Comparison of ENCODE assay signal across 2 cellular contexts in the genomic region with DNA sequence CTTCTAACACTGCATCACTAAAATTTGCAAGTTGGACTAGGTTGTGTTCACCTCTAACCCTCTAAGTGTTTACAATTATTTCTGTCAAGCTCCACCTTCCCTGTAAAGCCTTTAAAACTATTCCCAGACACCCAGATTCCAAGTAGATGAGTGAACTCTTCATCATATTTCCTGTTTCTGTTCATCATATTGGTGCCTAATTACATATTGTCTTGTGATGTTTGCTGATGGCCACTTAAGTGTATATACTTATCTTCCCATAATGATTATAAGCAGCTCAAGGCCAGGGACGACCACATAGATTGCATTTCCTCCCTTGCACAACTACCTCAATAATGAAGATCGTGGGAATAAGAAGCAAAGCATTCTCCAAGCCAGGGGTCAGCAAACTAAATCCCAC.
TF ChIP-seq lines count a peak whose summit lies in the region.

No MANE protein-coding gene starts in this region.

TF ChIP-seq in IMR-90, 13 proteins besides CTCF, POLR2A, EP300 and RAD21:
- no peak for TF ChIP-seq MAFK (IDR thresholded peaks at IDR 0.05; ENCODE audit: low read depth, low read length)
- TF ChIP-seq RFX5 (IDR thresholded peaks at IDR 0.05; ENCODE audit: low read depth, low read length): no peak
- TF ChIP-seq, protein P1, sequence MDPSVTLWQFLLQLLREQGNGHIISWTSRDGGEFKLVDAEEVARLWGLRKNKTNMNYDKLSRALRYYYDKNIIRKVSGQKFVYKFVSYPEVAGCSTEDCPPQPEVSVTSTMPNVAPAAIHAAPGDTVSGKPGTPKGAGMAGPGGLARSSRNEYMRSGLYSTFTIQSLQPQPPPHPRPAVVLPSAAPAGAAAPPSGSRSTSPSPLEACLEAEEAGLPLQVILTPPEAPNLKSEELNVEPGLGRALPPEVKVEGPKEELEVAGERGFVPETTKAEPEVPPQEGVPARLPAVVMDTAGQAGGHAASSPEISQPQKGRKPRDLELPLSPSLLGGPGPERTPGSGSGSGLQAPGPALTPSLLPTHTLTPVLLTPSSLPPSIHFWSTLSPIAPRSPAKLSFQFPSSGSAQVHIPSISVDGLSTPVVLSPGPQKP (IDR thresholded peaks at IDR 0.05; ENCODE audit: borderline replicate concordance, low read depth, low read length): no peak
- TF ChIP-seq SMC3 (IDR thresholded peaks at IDR 0.05; ENCODE audit: low read depth, low read length): no peak
- no peak for TF ChIP-seq CHD1 (IDR thresholded peaks at IDR 0.05; ENCODE audit: low read depth, low read length)
- no peak for TF ChIP-seq MAZ (IDR thresholded peaks at IDR 0.05; ENCODE audit: borderline replicate concordance, low read depth, low read length)
- no peak for TF ChIP-seq USF2 (IDR thresholded peaks at IDR 0.05; ENCODE audit: low read depth, low read length)
- TF ChIP-seq NFE2L2 (IDR thresholded peaks at IDR 0.05; ENCODE audit: low read depth, low read length): no peak

TF ChIP-seq in GM23338, 12 proteins besides CTCF, POLR2A, EP300 and RAD21:
- TF ChIP-seq POLR2AphosphoS5 (IDR thresholded peaks at IDR 0.05; ENCODE audit: low read depth) (no peak), ZNF114 (CRISPR knock-in tag; IDR thresholded peaks at IDR 0.05) (no peak), EZH2 (IDR thresholded peaks at IDR 0.05; ENCODE audit: low read depth, unreplicated experiment) (no peak), ETS1 (IDR thresholded peaks at IDR 0.05) (no peak), STAT1 (IDR thresholded peaks at IDR 0.05; ENCODE audit: unreplicated experiment) (no peak), NANOG (IDR thresholded peaks at IDR 0.05; ENCODE audit: borderline replicate concordance) (no peak), JUNB (IDR thresholded peaks at IDR 0.05; ENCODE audit: unreplicated experiment) (no peak), ZNF331 (CRISPR knock-in tag; IDR thresholded peaks at IDR 0.05; ENCODE audit: low read depth) (no peak), CREB1 (CRISPR knock-in tag; IDR thresholded peaks at IDR 0.05; ENCODE audit: low read depth) (no peak), ZNF462 (CRISPR knock-in tag; IDR thresholded peaks at IDR 0.05) (no peak), REST (IDR thresholded peaks at IDR 0.05; ENCODE audit: unreplicated experiment) (no peak), EZH2phosphoT487 (IDR thresholded peaks at IDR 0.05; ENCODE audit: unreplicated experiment) (no peak)
